9 cellular contexts compared by ENCODE assay signal in genomic region chr1:150566589-150567340, GRCh38. TPM values are rescaled to one million over a fixed set of nuclear protein-coding genes. Genes with fewer than 3 reads are reported as not detected.
A peak's percentile ranks its signal among the peaks of the same experiment; 100 is the strongest.
DNase-seq lines count a peak whose midpoint lies in the region; ATAC-seq and TF ChIP-seq lines count a peak whose summit lies in the region.
"Had no signal": no experiment of that assay in that cellular context is flagged by ENCODE, and none has a peak within 500 bp of the region (broad histone marks: within the 10 kb centered on the region; RNA-seq: fewer than 3 reads in every experiment).

No MANE protein-coding gene starts in this region.

- WGBS in body of pancreas, 2 donors, result 59 to 72% methylated on average over 9 to 12 of the region's 12 CpGs
- 95% methylated on average over 11 of the region's 12 CpGs for WGBS in mesenchymal stem cell
- WGBS in transverse colon (ENCODE audit: low coverage in 1 of 2), 2 donors, result 75% methylated on average over 2 to 12 of the region's 12 CpGs

- no peaks in the 10 kb centered on the region for H3K27me3 ChIP-seq in body of pancreas
- H3K27me3 ChIP-seq in mesenchymal stem cell (ENCODE audit: control insufficient read depth in 1 of 2, insufficient read depth in 1 of 2, low read length in 2 of 2), result no peaks in the 10 kb centered on the region
- no peaks in the 10 kb centered on the region for H3K27me3 ChIP-seq in transverse colon

- H3K4ac ChIP-seq in mesenchymal stem cell (ENCODE audit: low read depth in 1 of 2, low read length in 2 of 2), result peak overlapping the region; percentile 65 to 85

- H3K27ac ChIP-seq in body of pancreas (peak overlapping the region; percentile 97 to 100 (median 100)), mesenchymal stem cell (ENCODE audit: low read length, poor library complexity, severe bottlenecking) (peak overlapping the region; percentile 97), transverse colon (peak overlapping the region; percentile 98 to 99 (median 98))

- H3K14ac ChIP-seq in mesenchymal stem cell (ENCODE audit: low read length in 2 of 2), result peak overlapping the region in 1 of 2 experiments; percentile 90

- DNase-seq in activated effector memory CD4-positive, alpha-beta T cell treated with anti-CD3 and anti-CD28 coated beads, Interleukin-2, amount 50 U/mL, for 16 hours, result peak; percentile 58
- no peak for DNase-seq in activated effector memory CD4-positive, alpha-beta T cell treated with Interleukin-2 at 50 U/mL for 16 hours
- DNase-seq in body of pancreas (no peak), mesenchymal stem cell (peak; percentile 65), transverse colon (no peak), NCI-H345 treated with DMSO at 0.1 percent for 48 hours (lab: John Stamatoyannopoulos, UW; ENCODE audit: unreplicated experiment) (no peak), NCI-H774 (lab: John Stamatoyannopoulos, UW) (no peak)

- H3K4me2 ChIP-seq in mesenchymal stem cell (ENCODE audit: low read length, poor library complexity, severe bottlenecking), result peak overlapping the region; percentile 84

- no peak for TF ChIP-seq EP300 in transverse colon (IDR thresholded peaks at IDR 0.05; ENCODE audit: low read depth)

- no peak overlapping the region for H3K23ac ChIP-seq in mesenchymal stem cell (ENCODE audit: low read length in 2 of 2)

- TF ChIP-seq CTCF in body of pancreas (IDR thresholded peaks at IDR 0.05) (no peak), transverse colon (IDR thresholded peaks at IDR 0.05) (no peak)

- H2BK12ac ChIP-seq in mesenchymal stem cell (ENCODE audit: low read length in 2 of 2), result peak overlapping the region; percentile 77 to 86

- H4K8ac ChIP-seq in mesenchymal stem cell (ENCODE audit: low read length), result peak overlapping the region; percentile 50

- peaks cover 93% of the 10 kb centered on the region for H3K4me1 ChIP-seq in body of pancreas
- peaks cover 52% of the 10 kb centered on the region for H3K4me1 ChIP-seq in mesenchymal stem cell (ENCODE audit: control insufficient read depth, insufficient read depth, low read depth, low read length)
- peaks cover 80 to 99% (median 91%) of the 10 kb centered on the region in 4 donors for H3K4me1 ChIP-seq in transverse colon

- H4K91ac ChIP-seq in mesenchymal stem cell (ENCODE audit: low read length), result peak overlapping the region; percentile 90

- H3K9ac ChIP-seq in mesenchymal stem cell (ENCODE audit: low read length), result peak overlapping the region; percentile 86

- peak overlapping the region; percentile 59 for H2BK120ac ChIP-seq in mesenchymal stem cell (ENCODE audit: low read depth, low read length)

- ATAC-seq in body of pancreas, result no peak
- ATAC-seq in GM18868 (IDR thresholded peaks at IDR 0.05; ENCODE audit: unreplicated experiment), result no peak

- no peaks in the 10 kb centered on the region for H3K79me1 ChIP-seq in mesenchymal stem cell (replicated peaks; ENCODE audit: low read length, poor library complexity, severe bottlenecking)

- in situ Hi-C loops in transverse colon (cut with MboI; ENCODE audit: low pct_ligation_motif_present in 1 of 4, low pct_unique_long_range_greater_than_20kb in 1 of 4, low sequenced_read_pairs in 3 of 4), result loop anchor here in 3 of 4 donors (5.0 to 10.0 kb wide), 3 partner anchors 46 to 51 kb away; no protein-coding TSS in a partner anchor

- H2AK5ac ChIP-seq in mesenchymal stem cell (ENCODE audit: low read length, severe bottlenecking), result peak overlapping the region; percentile 99

- H2BK5ac ChIP-seq in mesenchymal stem cell (ENCODE audit: low read depth, low read length, poor library complexity, severe bottlenecking), result peak overlapping the region; percentile 88

- H2AFZ ChIP-seq in mesenchymal stem cell (ENCODE audit: low read depth, low read length), result no peak overlapping the region

- H3K36me3 ChIP-seq in body of pancreas (replicated peaks in 1 of 2; ENCODE audit: insufficient read depth in 1 of 2, low read depth in 2 of 2), result no peaks in the 10 kb centered on the region
- H3K36me3 ChIP-seq in mesenchymal stem cell (ENCODE audit: control insufficient read depth in 1 of 2, insufficient read depth in 2 of 2, low read depth in 1 of 2, low read length in 2 of 2), result peaks cover 5 to 7% of the 10 kb centered on the region in 2 experiments
- no peaks in the 10 kb centered on the region for H3K36me3 ChIP-seq in transverse colon

- H3K18ac ChIP-seq in mesenchymal stem cell (ENCODE audit: low read depth in 1 of 2, low read length in 2 of 2), result peak overlapping the region; percentile 93 to 94

- TF ChIP-seq POLR2A in body of pancreas (IDR thresholded peaks at IDR 0.05) (no peak), transverse colon (IDR thresholded peaks at IDR 0.05) (peak; percentile 34)

- intact Hi-C loops in body of pancreas (cut with DNase I) (no loop called here), transverse colon (cut with DNase I; ENCODE audit: low total_unique reads) (no loop called here)

- no peaks in the 10 kb centered on the region for H3K9me3 ChIP-seq in body of pancreas
- no peaks in the 10 kb centered on the region for H3K9me3 ChIP-seq in mesenchymal stem cell (ENCODE audit: control insufficient read depth, low read length)
- H3K9me3 ChIP-seq in transverse colon, result no peaks in the 10 kb centered on the region

- no peak overlapping the region for H3K4me3 ChIP-seq in body of pancreas
- peak overlapping the region in 1 of 2 experiments; percentile 48 for H3K4me3 ChIP-seq in mesenchymal stem cell (ENCODE audit: insufficient read depth in 1 of 2, low read depth in 1 of 2, low read length in 2 of 2)
- H3K4me3 ChIP-seq in transverse colon, result peak overlapping the region in 1 of 4 donors; percentile 41

- H2BK15ac ChIP-seq in mesenchymal stem cell (ENCODE audit: low read depth, poor library complexity, severe bottlenecking), result peak overlapping the region; percentile 97

RNA-seq across cellular contexts. Expression of gene MCL1, which starts 12.6 kb away (rescaled TPM):
- total RNA-seq in body of pancreas (100 to 1,000 TPM; 211 to 223 TPM), transverse colon (100 to 1,000 TPM; 176 to 395 (median 269) TPM)
- 229 TPM for polyA plus RNA-seq in mesenchymal stem cell (2013, experiment 1 of 2)
- polyA plus RNA-seq in mesenchymal stem cell (2013, experiment 2 of 2), result 224 TPM

RNA-seq across cellular contexts. Expression of gene ADAMTSL4, which starts 17.6 kb away (rescaled TPM):
- total RNA-seq in body of pancreas (1 to 10 TPM; 4.7 to 7.6 TPM), transverse colon (10 to 100 TPM in 3 of 4 donors, 1 to 10 TPM in 1; 7.2 to 26.2 (median 16.3) TPM)
- 15.0 TPM for polyA plus RNA-seq in mesenchymal stem cell (2013, experiment 1 of 2)
- 14.4 TPM for polyA plus RNA-seq in mesenchymal stem cell (2013, experiment 2 of 2)

RNA-seq across cellular contexts. Expression of gene FALEC, which starts 51.2 kb away (rescaled TPM):
- total RNA-seq in body of pancreas (not detected), transverse colon (not detected)
- not detected for polyA plus RNA-seq in mesenchymal stem cell (2013, experiment 1 of 2)
- not detected for polyA plus RNA-seq in mesenchymal stem cell (2013, experiment 2 of 2)
- polyA plus RNA-seq: BJ had no signal

RNA-seq across cellular contexts. Expression of gene ECM1, which starts 58.9 kb away (rescaled TPM):
- total RNA-seq in body of pancreas (1 to 10 TPM; 1.3 to 2.1 TPM), transverse colon (1 to 10 TPM; 1.5 to 5.4 (median 3.3) TPM)
- 165 TPM for polyA plus RNA-seq in mesenchymal stem cell (2013, experiment 1 of 2)
- 158 TPM for polyA plus RNA-seq in mesenchymal stem cell (2013, experiment 2 of 2)

Comparison
In these comparisons a context has a peak if more than half of its experiments do, and no peak if none do; other contexts are left out.
1. DNase-seq: peak in activated effector memory CD4-positive, alpha-beta T cell treated with anti-CD3 and anti-CD28 coated beads, Interleukin-2, amount 50 U/mL, for 16 hours (single experiment) and mesenchymal stem cell (single experiment); none in activated effector memory CD4-positive, alpha-beta T cell treated with Interleukin-2 at 50 U/mL for 16 hours (single experiment), body of pancreas (0 of 4), transverse colon (single experiment), NCI-H345 treated with DMSO at 0.1 percent for 48 hours (single experiment) and NCI-H774 (single experiment).
2. Peak in every context shown above with its lines, with median percentiles within 50 percentile points of each other: H3K27ac ChIP-seq.